In the genomic region with DNA sequence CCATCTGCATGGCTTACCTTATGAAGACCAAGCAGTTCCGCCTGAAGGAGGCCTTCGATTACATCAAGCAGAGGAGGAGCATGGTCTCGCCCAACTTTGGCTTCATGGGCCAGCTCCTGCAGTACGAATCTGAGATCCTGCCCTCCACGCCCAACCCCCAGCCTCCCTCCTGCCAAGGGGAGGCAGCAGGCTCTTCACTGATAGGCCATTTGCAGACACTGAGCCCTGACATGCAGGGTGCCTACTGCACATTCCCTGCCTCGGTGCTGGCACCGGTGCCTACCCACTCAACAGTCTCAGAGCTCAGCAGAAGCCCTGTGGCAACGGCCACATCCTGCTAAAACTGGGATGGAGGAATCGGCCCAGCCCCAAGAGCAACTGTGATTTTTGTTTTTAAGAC, we compare ENCODE assay signal across 24 cellular contexts.
"Had no signal": no experiment of that assay in that cellular context is flagged by ENCODE, and none has a peak within 500 bp of the region (broad histone marks: within the 10 kb centered on the region; RNA-seq: fewer than 3 reads in every experiment).

No MANE protein-coding gene starts in this region.

- H3K4me1 Mint-ChIP-seq: neural progenitor cell had no signal

- H3K27me3 Mint-ChIP-seq: activated CD4-positive, alpha-beta T cell treated with anti-CD3 and anti-CD28 coated beads, Interleukin-2, amount 10 ng/mL, durations not matched to agents 24 days and 14 days; activated naive CD8-positive, alpha-beta T cell treated with anti-CD3 and anti-CD28 coated beads, Interleukin-2, amount 10 ng/mL, durations not matched to agents 7 days and 5 days; naive B cell; stimulated activated naive CD8-positive, alpha-beta T cell treated with anti-CD3 and anti-CD28 coated beads, Interleukin-15, Interleukin-2, amounts not matched to agents 100 ng/mL and 50 ng/mL, for 24 hours had no signal

- DNase-seq: activated CD4-positive, alpha-beta T cell treated with anti-CD3 and anti-CD28 coated beads, Interleukin-2, amount 10 ng/mL, durations not matched to agents 24 days and 14 days; activated CD8-positive, alpha-beta memory T cell treated with anti-CD3 and anti-CD28 coated beads for 24 hours; activated CD8-positive, alpha-beta memory T cell treated with anti-CD3 and anti-CD28 coated beads, Interleukin-2, amount 50 U/mL, for 4 hours; activated naive CD4-positive, alpha-beta T cell treated with Interleukin-2 at 50 U/mL for 16 hours; activated naive CD8-positive, alpha-beta T cell treated with anti-CD3 and anti-CD28 coated beads, Interleukin-2, amount 10 ng/mL, durations not matched to agents 7 days and 5 days; activated T-cell treated with anti-CD3 and anti-CD28 coated beads, Interleukin-2, amount 50 U/mL, for 48 hours; amniotic stem cell; cerebellar nuclear complex; glutamatergic neuron; immature natural killer cell; naive B cell; retina; spleen; stimulated activated CD4-positive, alpha-beta T cell treated with anti-CD3 and anti-CD28 coated beads, Interleukin-4, amount 100 ng/mL, for 24 hours had no signal

- H3K27ac Mint-ChIP-seq: activated naive CD8-positive, alpha-beta T cell treated with anti-CD3 and anti-CD28 coated beads, Interleukin-2, amount 10 ng/mL, durations not matched to agents 7 days and 5 days; immature natural killer cell; neural progenitor cell; T-helper 2 cell treated with Interferon-gamma antibody and Interleukin-4, amounts not matched to agents 5 μg/mL and 100 μg/mL, for 36 hours had no signal

- H3K27ac ChIP-seq: hepatocyte, neural progenitor cell, tibial artery, VCaP had no signal

- ATAC-seq: activated CD4-positive, CD25-positive, alpha-beta regulatory T cell treated with anti-CD3 and anti-CD28 coated beads, Interleukin-2, amount 50 U/mL, for 24 hours; esophagus mucosa; left lobe of liver; SK-N-SH treated with all-trans-retinoic acid at 6 μM for 48 hours had no signal

- H3K9me3 Mint-ChIP-seq: activated CD4-positive, alpha-beta T cell treated with anti-CD3 and anti-CD28 coated beads, Interleukin-2, amount 10 ng/mL, durations not matched to agents 24 days and 14 days; activated naive CD8-positive, alpha-beta T cell treated with anti-CD3 and anti-CD28 coated beads, Interleukin-2, amount 10 ng/mL, durations not matched to agents 7 days and 5 days; immature natural killer cell; naive B cell; neural progenitor cell; stimulated activated naive CD8-positive, alpha-beta T cell treated with anti-CD3 and anti-CD28 coated beads, Interleukin-15, Interleukin-2, amounts not matched to agents 100 ng/mL and 50 ng/mL, for 24 hours; T-helper 2 cell treated with Interferon-gamma antibody and Interleukin-4, amounts not matched to agents 5 μg/mL and 100 μg/mL, for 36 hours had no signal

- H3K4me3 Mint-ChIP-seq: activated naive CD8-positive, alpha-beta T cell treated with anti-CD3 and anti-CD28 coated beads, Interleukin-2, amount 10 ng/mL, durations not matched to agents 7 days and 5 days; immature natural killer cell; naive B cell; neural progenitor cell; stimulated activated naive CD8-positive, alpha-beta T cell treated with anti-CD3 and anti-CD28 coated beads, Interleukin-15, Interleukin-2, amounts not matched to agents 100 ng/mL and 50 ng/mL, for 24 hours; T-helper 2 cell treated with Interferon-gamma antibody and Interleukin-4, amounts not matched to agents 5 μg/mL and 100 μg/mL, for 36 hours had no signal
